Comparison of ENCODE assay signal across 1 cellular context in the genomic region with DNA sequence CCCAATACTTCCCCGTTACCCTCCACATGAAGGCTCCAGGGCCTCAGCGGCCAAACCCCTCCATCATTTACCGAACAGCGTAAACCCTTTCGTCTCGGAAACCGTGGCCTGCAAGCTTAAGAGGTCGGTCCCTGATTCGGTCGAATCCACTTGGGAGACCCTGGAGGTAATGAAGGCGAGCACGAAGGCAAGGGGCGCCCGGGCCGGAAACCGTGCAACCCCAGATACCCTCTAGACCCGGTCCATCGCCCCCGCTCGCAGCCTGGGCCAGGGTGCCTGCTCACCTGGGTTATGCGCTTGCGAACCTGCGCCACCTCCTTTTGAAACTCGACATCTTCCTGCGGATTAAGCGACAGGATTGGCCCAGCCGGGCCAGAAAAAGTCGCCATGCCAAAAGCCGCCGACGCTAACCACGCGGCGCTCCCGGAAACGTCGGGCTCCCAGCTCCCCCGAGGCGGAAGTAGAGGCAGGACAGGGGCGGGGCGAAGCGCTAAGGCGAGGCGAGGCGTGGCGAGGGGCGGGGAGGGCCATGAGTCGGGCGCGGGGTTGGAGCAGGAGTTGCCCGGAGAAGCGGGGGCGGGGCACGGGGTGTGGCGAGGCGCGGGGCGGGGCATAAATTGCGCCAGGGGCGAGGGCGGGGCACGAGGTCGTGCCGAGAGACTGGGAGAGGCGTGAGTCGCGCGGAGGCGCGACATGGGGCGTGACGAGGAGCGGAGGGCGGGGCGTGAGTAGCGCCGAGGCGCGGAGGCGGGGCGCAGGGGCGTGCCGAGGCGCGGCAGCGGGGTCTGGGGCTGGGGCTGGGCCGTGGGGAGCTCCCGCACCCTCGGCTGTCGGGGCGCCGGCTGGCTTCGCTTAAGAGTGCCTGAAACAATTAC.
TF ChIP-seq lines count a peak whose summit lies in the region.

TSS of gene NIFK (minus strand) at position 414 of the 875 bp plus-strand sequence. CDS start at position 389, 25 bp downstream.

TF ChIP-seq in K562, 482 proteins besides CTCF, POLR2A, EP300 and RAD21 (continued from another document and continues in another):
- no peak for TF ChIP-seq ZNF592 (IDR thresholded peaks at IDR 0.05)
- no peak for TF ChIP-seq SMARCA4 (IDR thresholded peaks at IDR 0.05)
- no peak for TF ChIP-seq CBX5 (IDR thresholded peaks at IDR 0.05; ENCODE audit: borderline replicate concordance, low read depth)
- no peak for TF ChIP-seq ZNF184 (CRISPR knock-in tag; IDR thresholded peaks at IDR 0.05)
- TF ChIP-seq PATZ1 (CRISPR knock-in tag; IDR thresholded peaks at IDR 0.05; ENCODE audit: borderline replicate concordance) = no peak
- no peak for TF ChIP-seq PHB2 (IDR thresholded peaks at IDR 0.05; ENCODE audit: low read depth)
- peak; percentile 96 for TF ChIP-seq GABPA (tag; conservative IDR thresholded peaks at IDR 0.05; ENCODE audit: low read depth)
- no peak for TF ChIP-seq NBN (IDR thresholded peaks at IDR 0.05; ENCODE audit: low read depth)
- no peak for TF ChIP-seq ZFP30 (CRISPR knock-in tag; IDR thresholded peaks at IDR 0.05; ENCODE audit: borderline replicate concordance)
- TF ChIP-seq DACH1 (IDR thresholded peaks at IDR 0.05; ENCODE audit: partially characterized antibody) = no peak
- TF ChIP-seq NR2C2 (CRISPR knock-in tag; IDR thresholded peaks at IDR 0.05) = 0 out of 2 replicates have a peak, but pooled peaks have one; percentile 32
- no peak for TF ChIP-seq NR2C2 (tag; IDR thresholded peaks at IDR 0.05)
- no peak for TF ChIP-seq LEF1 (IDR thresholded peaks at IDR 0.05)
- no peak for TF ChIP-seq CREB3 (tag; conservative IDR thresholded peaks at IDR 0.05; ENCODE audit: low read depth)
- TF ChIP-seq CHD7 (IDR thresholded peaks at IDR 0.05; ENCODE audit: low read depth, low read length) = no peak
- no peak for TF ChIP-seq RBM25 (IDR thresholded peaks at IDR 0.05; ENCODE audit: low read depth, low read length, severe bottlenecking)
- TF ChIP-seq ATF1 (CRISPR knock-in tag; IDR thresholded peaks at IDR 0.05) = 0 out of 2 replicates have a peak, but pooled peaks have one; percentile 31
- TF ChIP-seq ATF1 (tag; IDR thresholded peaks at IDR 0.05) = peak; percentile 65
- TF ChIP-seq ASH1L (IDR thresholded peaks at IDR 0.05; ENCODE audit: borderline replicate concordance, low read depth, partially characterized antibody) = no peak
- 0 out of 2 replicates have a peak, but pooled peaks have one; percentile 9 for TF ChIP-seq NFIC (IDR thresholded peaks at IDR 0.05)
- no peak for TF ChIP-seq ZNF444 (CRISPR knock-in tag; IDR thresholded peaks at IDR 0.05)
- TF ChIP-seq BDP1 (IDR thresholded peaks at IDR 0.05; ENCODE audit: insufficient read depth, insufficient read length) = no peak
- TF ChIP-seq ZFP1 (CRISPR knock-in tag; IDR thresholded peaks at IDR 0.05) = peak; percentile 24; the same call in 1 of the 2 replicates
- no peak for TF ChIP-seq ZNF354B (CRISPR knock-in tag; IDR thresholded peaks at IDR 0.05)
- TF ChIP-seq KLF16 (IDR thresholded peaks at IDR 0.05) = no peak
- TF ChIP-seq KLF10 (CRISPR knock-in tag; IDR thresholded peaks at IDR 0.05) = no peak
- no peak for TF ChIP-seq HOMEZ (CRISPR knock-in tag; IDR thresholded peaks at IDR 0.05)
- TF ChIP-seq ESRRB (CRISPR knock-in tag; IDR thresholded peaks at IDR 0.05; ENCODE audit: borderline replicate concordance) = no peak
- TF ChIP-seq SREBF1 (IDR thresholded peaks at IDR 0.05; ENCODE audit: borderline replicate concordance, low read depth, low read length) = no peak
